20 cellular contexts compared by ENCODE assay signal in genomic region chr2:117850461-117850860, GRCh38.
"Had no signal": no experiment of that assay in that cellular context is flagged by ENCODE, and none has a peak within 500 bp of the region (broad histone marks: within the 10 kb centered on the region; RNA-seq: fewer than 3 reads in every experiment).

No MANE protein-coding gene starts in this region.

- H3K4me3 Mint-ChIP-seq: activated CD4-positive, alpha-beta memory T cell treated with anti-CD3 and anti-CD28 coated beads for 36 hours; activated CD4-positive, alpha-beta T cell treated with anti-CD3 and anti-CD28 coated beads, Interleukin-2, amount 10 ng/mL, durations not matched to agents 7 days and 5 days; activated naive CD8-positive, alpha-beta T cell treated with anti-CD3 and anti-CD28 coated beads, Interleukin-2, amount 50 U/mL, for 24 hours; activated T-cell treated with anti-CD3 and anti-CD28 coated beads, Interleukin-2, amount 50 U/mL, for 4 hours; T-helper 1 cell treated with Interleukin-12 subunit alpha and Interleukin-12 subunit beta and Interleukin-4 antibody, amounts not matched to agents 30 μg/mL and 1 μg/mL, for 36 hours had no signal

- H3K27ac Mint-ChIP-seq: activated CD4-positive, alpha-beta memory T cell treated with anti-CD3 and anti-CD28 coated beads for 36 hours; activated CD4-positive, alpha-beta T cell treated with anti-CD3 and anti-CD28 coated beads, Interleukin-2, amount 10 ng/mL, durations not matched to agents 7 days and 5 days; activated naive CD4-positive, alpha-beta T cell treated with anti-CD3 and anti-CD28 coated beads, Interleukin-2, amount 50 U/mL, for 72 hours; activated naive CD8-positive, alpha-beta T cell treated with anti-CD3 and anti-CD28 coated beads, Interleukin-2, amount 50 U/mL, for 24 hours; T-helper 1 cell treated with Interleukin-12 subunit alpha and Interleukin-12 subunit beta and Interleukin-4 antibody, amounts not matched to agents 30 μg/mL and 1 μg/mL, for 36 hours had no signal

- H3K4me3 ChIP-seq: ascending aorta, body of pancreas, PC-9 had no signal

- H3K36me3 ChIP-seq: ascending aorta had no signal

- H2AFZ ChIP-seq: PC-9 had no signal

- ATAC-seq: activated naive CD4-positive, alpha-beta T cell treated with anti-CD3 and anti-CD28 coated beads, Interleukin-2, amount 50 U/mL, for 72 hours; activated naive CD8-positive, alpha-beta T cell treated with anti-CD3 and anti-CD28 coated beads, Interleukin-2, amount 50 U/mL, for 24 hours; activated T-cell treated with anti-CD3 and anti-CD28 coated beads, Interleukin-2, amount 50 U/mL, for 4 hours; body of pancreas had no signal

- H3K27ac ChIP-seq: ascending aorta, body of pancreas, KMS-11, PC-9 had no signal

- H3K27me3 ChIP-seq: ascending aorta, body of pancreas had no signal

- H3K9me3 Mint-ChIP-seq: activated CD4-positive, alpha-beta memory T cell treated with anti-CD3 and anti-CD28 coated beads for 36 hours; activated CD4-positive, alpha-beta T cell treated with anti-CD3 and anti-CD28 coated beads, Interleukin-2, amount 10 ng/mL, durations not matched to agents 7 days and 5 days; activated naive CD8-positive, alpha-beta T cell treated with anti-CD3 and anti-CD28 coated beads, Interleukin-2, amount 50 U/mL, for 24 hours; activated T-cell treated with anti-CD3 and anti-CD28 coated beads, Interleukin-2, amount 50 U/mL, for 4 hours; T-helper 1 cell treated with Interleukin-12 subunit alpha and Interleukin-12 subunit beta and Interleukin-4 antibody, amounts not matched to agents 30 μg/mL and 1 μg/mL, for 36 hours had no signal

- H3K4me2 ChIP-seq: KMS-11, PC-9 had no signal

- H3K9me3 ChIP-seq: ascending aorta, body of pancreas had no signal

- H3K4me1 Mint-ChIP-seq: activated CD4-positive, alpha-beta T cell treated with anti-CD3 and anti-CD28 coated beads, Interleukin-2, amount 10 ng/mL, durations not matched to agents 7 days and 5 days; activated naive CD8-positive, alpha-beta T cell treated with anti-CD3 and anti-CD28 coated beads, Interleukin-2, amount 50 U/mL, for 24 hours had no signal

- H3K4me1 ChIP-seq: ascending aorta, body of pancreas had no signal

- DNase-seq: activated CD4-positive, alpha-beta memory T cell treated with anti-CD3 and anti-CD28 coated beads for 36 hours; activated CD4-positive, alpha-beta T cell treated with anti-CD3 and anti-CD28 coated beads for 1 hour; activated CD4-positive, alpha-beta T cell treated with anti-CD3 and anti-CD28 coated beads, Interleukin-2, amount 10 ng/mL, durations not matched to agents 7 days and 5 days; activated CD8-positive, alpha-beta memory T cell treated with anti-CD3 and anti-CD28 coated beads for 24 hours; activated effector memory CD4-positive, alpha-beta T cell treated with anti-CD3 and anti-CD28 coated beads, Interleukin-2, amount 50 U/mL, for 16 hours; activated naive CD4-positive, alpha-beta T cell treated with Interleukin-2 at 50 U/mL for 16 hours; activated naive CD8-positive, alpha-beta T cell treated with anti-CD3 and anti-CD28 coated beads, Interleukin-2, amount 50 U/mL, for 24 hours; activated T-cell treated with anti-CD3 and anti-CD28 coated beads, Interleukin-2, amount 50 U/mL, for 4 hours; amniotic stem cell; body of pancreas; central memory CD4-positive, alpha-beta T cell; NCI-H1092; NCI-H1417; NCI-H1930; SHP77 treated with DMSO at 0.1 percent for 48 hours had no signal

- H3K9ac ChIP-seq: KMS-11 had no signal
